In the genomic region with DNA sequence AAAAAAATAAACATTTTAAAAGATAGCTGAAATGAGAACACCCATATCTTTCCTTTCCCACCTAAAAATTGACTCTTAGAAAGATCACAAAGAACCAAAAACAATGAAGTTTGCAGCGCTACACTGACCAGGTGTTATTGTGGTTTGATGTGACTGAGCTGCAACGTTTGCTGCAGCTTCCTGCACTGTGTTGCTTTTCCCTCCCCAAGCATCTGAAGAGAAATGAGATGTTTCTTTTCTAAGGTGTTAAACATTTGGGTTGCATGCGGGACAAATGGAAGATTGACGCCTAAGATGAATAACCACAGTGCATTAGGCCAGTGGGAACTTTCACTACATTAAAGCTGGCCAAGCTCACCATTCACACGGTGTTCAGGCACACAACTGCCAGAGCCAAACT, we compare ENCODE assay signal across 2 cellular contexts.
TF ChIP-seq lines count a peak whose summit lies in the region.

No MANE protein-coding gene starts in this region.

TF ChIP-seq in GM12878, 131 proteins besides CTCF, POLR2A, EP300 and RAD21:
- TF ChIP-seq PAX8 (IDR thresholded peaks at IDR 0.05) (no peak), RUNX3 (IDR thresholded peaks at IDR 0.05; ENCODE audit: low read length) (peak; percentile 49)
- TF ChIP-seq, protein P1, sequence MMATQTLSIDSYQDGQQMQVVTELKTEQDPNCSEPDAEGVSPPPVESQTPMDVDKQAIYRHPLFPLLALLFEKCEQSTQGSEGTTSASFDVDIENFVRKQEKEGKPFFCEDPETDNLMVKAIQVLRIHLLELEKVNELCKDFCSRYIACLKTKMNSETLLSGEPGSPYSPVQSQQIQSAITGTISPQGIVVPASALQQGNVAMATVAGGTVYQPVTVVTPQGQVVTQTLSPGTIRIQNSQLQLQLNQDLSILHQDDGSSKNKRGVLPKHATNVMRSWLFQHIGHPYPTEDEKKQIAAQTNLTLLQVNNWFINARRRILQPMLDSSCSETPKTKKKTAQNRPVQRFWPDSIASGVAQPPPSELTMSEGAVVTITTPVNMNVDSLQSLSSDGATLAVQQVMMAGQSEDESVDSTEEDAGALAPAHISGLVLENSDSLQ (IDR thresholded peaks at IDR 0.05): peak; percentile 22; the same call in 1 of the 2 replicates

TF ChIP-seq in WTC11, 78 proteins besides CTCF, POLR2A, EP300 and RAD21:
- TF ChIP-seq SOX15 (CRISPR knock-in tag; IDR thresholded peaks at IDR 0.05) (no peak), FOXJ3 (CRISPR knock-in tag; IDR thresholded peaks at IDR 0.05; ENCODE audit: borderline replicate concordance) (no peak)
- TF ChIP-seq, protein P2, sequence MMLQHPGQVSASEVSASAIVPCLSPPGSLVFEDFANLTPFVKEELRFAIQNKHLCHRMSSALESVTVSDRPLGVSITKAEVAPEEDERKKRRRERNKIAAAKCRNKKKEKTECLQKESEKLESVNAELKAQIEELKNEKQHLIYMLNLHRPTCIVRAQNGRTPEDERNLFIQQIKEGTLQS (CRISPR knock-in tag; conservative IDR thresholded peaks at IDR 0.05): no peak
